In genomic region chr12:57844725-57845477, GRCh38 we compare ENCODE assay signal across 8 cellular contexts. TPM values are rescaled to one million over a fixed set of nuclear protein-coding genes. Genes with fewer than 3 reads are reported as not detected.
A peak's percentile ranks its signal among the peaks of the same experiment; 100 is the strongest.
DNase-seq lines count a peak whose midpoint lies in the region; ATAC-seq, FAIRE-seq and TF ChIP-seq lines count a peak whose summit lies in the region.

No MANE protein-coding gene starts in this region.

- no peaks in the 10 kb centered on the region for H3K9me3 ChIP-seq in trophoblast cell (ENCODE audit: insufficient read depth, low read depth, low read length)

- peak overlapping the region; percentile 84 for H3K4me3 Mint-ChIP-seq in GM23338

- H3K23ac ChIP-seq in trophoblast cell (ENCODE audit: low read length), result no peak overlapping the region

- H3K4me2 ChIP-seq in GM23338 (peak overlapping the region; percentile 97), trophoblast cell (ENCODE audit: low read length) (peak overlapping the region; percentile 86)

- H3K4me1 ChIP-seq in GM23338 (ENCODE audit: insufficient read depth) (peaks cover 58% of the 10 kb centered on the region), trophoblast cell (ENCODE audit: control insufficient read depth in 1 of 2, insufficient read depth in 2 of 2, low read length in 2 of 2) (peaks cover 10 to 12% of the 10 kb centered on the region in 2 experiments)

- H3K79me2 ChIP-seq in GM23338 (replicated peaks; ENCODE audit: insufficient read depth) (peaks cover 62% of the 10 kb centered on the region), trophoblast cell (ENCODE audit: control insufficient read depth, insufficient read depth, low read length, poor library complexity) (peaks cover 17% of the 10 kb centered on the region)

- no CpG with 5 or more reads among the region's 42 CpGs for WGBS in trophoblast cell (ENCODE audit: extremely low coverage, insufficient coverage, insufficient read length)

- intact Hi-C loops in left cardiac atrium (cut with DNase I), result no loop called here

- H3K27me3 Mint-ChIP-seq in GM23338 (ENCODE audit: insufficient read depth, low read depth, poor library complexity), result peaks cover 13% of the 10 kb centered on the region

- DNase-seq in GM23338 (ENCODE audit: low spot score) (peak; percentile 82), NCI-H69 (lab: John Stamatoyannopoulos, UW) (peak; percentile 18), amniotic epithelial cell (ENCODE audit: low read depth) (peak; percentile 93), left cardiac atrium (peak; percentile 82), trophoblast cell (peak; percentile 46 to 57), NCI-H1694 (lab: John Stamatoyannopoulos, UW) (no peak)
- DNase-seq in effector CD8-positive, alpha-beta T cell (lab: John Stamatoyannopoulos, UW), result no peak

- TF ChIP-seq CTCF in GM23338 (conservative IDR thresholded peaks at IDR 0.05; ENCODE audit: low read depth in 2 of 2), result no peak

- H2BK120ac ChIP-seq in trophoblast cell (ENCODE audit: insufficient read depth, low read length, poor library complexity), result no peak overlapping the region

- no peaks in the 10 kb centered on the region for H3K9me3 Mint-ChIP-seq in GM23338

- peak overlapping the region; percentile 28 for H3K4ac ChIP-seq in trophoblast cell (ENCODE audit: low read depth, low read length)

- H4K91ac ChIP-seq in trophoblast cell (ENCODE audit: low read depth, low read length), result peak overlapping the region; percentile 18

- H3K9me2 ChIP-seq in GM23338 (ENCODE audit: insufficient read depth), result no peaks in the 10 kb centered on the region

- H4K8ac ChIP-seq in trophoblast cell (ENCODE audit: low read depth, low read length), result no peak overlapping the region

- H3K36me3 Mint-ChIP-seq in GM23338 (ENCODE audit: low read depth), result peaks cover 9% of the 10 kb centered on the region; the same call in 2 of the 3 replicates

- H2BK5ac ChIP-seq in trophoblast cell (ENCODE audit: low read depth, low read length, poor library complexity), result no peak overlapping the region

- H2AK5ac ChIP-seq in trophoblast cell (ENCODE audit: low read length), result no peak overlapping the region

- peak overlapping the region; percentile 77 for H3K9ac ChIP-seq in trophoblast cell (ENCODE audit: low read length)

- H3K27ac ChIP-seq in GM23338 (ENCODE audit: low read depth) (peak overlapping the region; percentile 100), trophoblast cell (ENCODE audit: low read depth, low read length) (no peak overlapping the region)

- H4K20me1 ChIP-seq in GM23338 (replicated peaks; ENCODE audit: insufficient read depth), result peaks cover 33% of the 10 kb centered on the region

- peak overlapping the region; percentile 44 for H3K14ac ChIP-seq in trophoblast cell (ENCODE audit: low read length)

- ATAC-seq in GM23338 (peak; percentile 16), left cardiac atrium (peak; percentile 19 to 43)

- H3K79me1 ChIP-seq in trophoblast cell (ENCODE audit: low read length), result peaks cover 15% of the 10 kb centered on the region

- H3K18ac ChIP-seq in trophoblast cell (ENCODE audit: low read length), result peak overlapping the region; percentile 58

- H3K4me3 ChIP-seq in GM23338 (peak overlapping the region; percentile 99), trophoblast cell (ENCODE audit: low read depth, low read length) (peak overlapping the region; percentile 90)

- H2AFZ ChIP-seq in GM23338, result no peak overlapping the region
- no peak overlapping the region for H2AFZ ChIP-seq in trophoblast cell (ENCODE audit: insufficient read depth, low read length, poor library complexity)

- H3K27ac Mint-ChIP-seq in GM23338, result peak overlapping the region; percentile 97

- no peak overlapping the region for H4K12ac ChIP-seq in trophoblast cell (ENCODE audit: low read depth, low read length)

- peaks cover 60% of the 10 kb centered on the region for H3K4me1 Mint-ChIP-seq in GM23338

- H3K27me3 ChIP-seq in GM23338 (ENCODE audit: insufficient read depth) (no peaks in the 10 kb centered on the region), trophoblast cell (ENCODE audit: insufficient read depth, low read length) (no peaks in the 10 kb centered on the region)

- H2BK12ac ChIP-seq in trophoblast cell (ENCODE audit: low read length), result no peak overlapping the region

- peaks cover 5% of the 10 kb centered on the region; the same call in 1 of the 2 replicates for H3F3A ChIP-seq in GM23338 (replicated peaks; ENCODE audit: low read depth)

- FAIRE-seq in G401.6 (lab: Jason Lieb, UNC), result peak; percentile 6

- H3K36me3 ChIP-seq in GM23338 (ENCODE audit: insufficient read depth) (no peaks in the 10 kb centered on the region), trophoblast cell (ENCODE audit: control insufficient read depth in 1 of 2, insufficient read depth in 2 of 2, low read length in 2 of 2) (no peaks in the 10 kb centered on the region)

TF ChIP-seq in GM23338, 12 proteins besides CTCF, POLR2A, EP300 and RAD21:
- TF ChIP-seq REST (IDR thresholded peaks at IDR 0.05; ENCODE audit: unreplicated experiment), result no peak
- TF ChIP-seq JUNB (IDR thresholded peaks at IDR 0.05; ENCODE audit: unreplicated experiment), result no peak
- peak; percentile 53 for TF ChIP-seq POLR2AphosphoS5 (IDR thresholded peaks at IDR 0.05; ENCODE audit: low read depth)

RNA-seq across cellular contexts. Expression of gene CTDSP2, which starts 1.6 kb away (rescaled TPM):
- 66.3 and 81.9 TPM in 2 replicates for total RNA-seq in GM23338 (2014; rRNA removed; shearing (Covaris generic))
- polyA plus RNA-seq in GM23338 (2016; fragmentation: Nextera tagmentation; extraction: Ambion mirVana), result 20.8 and 22.8 TPM in 2 replicates
- 10 to 100 TPM; 90.6 to 97.1 TPM for total RNA-seq in left cardiac atrium
- 36.3 and 38.7 TPM in 2 replicates for polyA plus RNA-seq in trophoblast cell (2013)

RNA-seq across cellular contexts. Expression of gene AVIL, which starts 26.4 kb away (rescaled TPM):
- total RNA-seq in GM23338 (2014; rRNA removed; shearing (Covaris generic)), result 0.12 and 0.17 TPM in 2 replicates
- 0.59 and 1.3 TPM in 2 replicates for polyA plus RNA-seq in GM23338 (2016; fragmentation: Nextera tagmentation; extraction: Ambion mirVana)
- 1 to 10 TPM; 2.7 to 2.8 TPM for total RNA-seq in left cardiac atrium
- 0.52 and 0.64 TPM in 2 replicates for polyA plus RNA-seq in trophoblast cell (2013)

Comparison
In these comparisons a context has a peak if more than half of its experiments do, and no peak if none do; other contexts are left out.
1. DNase-seq: peak in GM23338 (single experiment), NCI-H69 (single experiment), amniotic epithelial cell (single experiment), left cardiac atrium (single experiment) and trophoblast cell (2 of 2); none in NCI-H1694 (single experiment) and effector CD8-positive, alpha-beta T cell (single experiment).